ENCODE assay signal across 1 cellular context in the genomic region with DNA sequence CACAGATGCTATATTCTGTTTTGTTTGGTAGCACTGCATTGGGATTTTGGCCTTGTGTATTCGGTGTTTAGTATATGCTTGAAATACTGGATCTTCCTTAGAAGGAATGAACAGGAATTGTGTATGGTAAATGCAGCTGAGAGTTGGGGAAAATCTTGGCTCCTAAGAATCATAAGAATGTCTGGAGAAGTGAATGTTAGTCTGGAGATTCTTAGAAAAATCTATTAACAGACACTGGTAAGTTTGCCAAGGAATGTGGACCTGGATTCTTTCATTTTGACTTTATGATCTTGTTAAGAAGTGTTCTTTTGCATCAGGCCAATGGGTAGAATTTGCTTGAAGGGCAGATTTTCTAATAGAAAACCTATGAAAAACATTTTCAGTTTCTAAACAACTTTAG.
TF ChIP-seq lines count a peak whose summit lies in the region.

No MANE protein-coding gene starts in this region.

TF ChIP-seq in IMR-90, 13 proteins besides CTCF, POLR2A, EP300 and RAD21 (continued from another document):
- TF ChIP-seq, protein P1, sequence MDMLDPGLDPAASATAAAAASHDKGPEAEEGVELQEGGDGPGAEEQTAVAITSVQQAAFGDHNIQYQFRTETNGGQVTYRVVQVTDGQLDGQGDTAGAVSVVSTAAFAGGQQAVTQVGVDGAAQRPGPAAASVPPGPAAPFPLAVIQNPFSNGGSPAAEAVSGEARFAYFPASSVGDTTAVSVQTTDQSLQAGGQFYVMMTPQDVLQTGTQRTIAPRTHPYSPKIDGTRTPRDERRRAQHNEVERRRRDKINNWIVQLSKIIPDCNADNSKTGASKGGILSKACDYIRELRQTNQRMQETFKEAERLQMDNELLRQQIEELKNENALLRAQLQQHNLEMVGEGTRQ (IDR thresholded peaks at IDR 0.05; ENCODE audit: low read depth, low read length) = no peak
- TF ChIP-seq CEBPB (IDR thresholded peaks at IDR 0.05; ENCODE audit: low read depth, low read length) (no peak), MAFK (IDR thresholded peaks at IDR 0.05; ENCODE audit: low read depth, low read length) (no peak), FOS (IDR thresholded peaks at IDR 0.05; ENCODE audit: low read depth, low read length) (no peak), CHD1 (IDR thresholded peaks at IDR 0.05; ENCODE audit: low read depth, low read length) (no peak), BHLHE40 (IDR thresholded peaks at IDR 0.05; ENCODE audit: low read depth, low read length) (no peak)
